15 cellular contexts compared by ENCODE assay signal in genomic region chr2:29260151-29260772, GRCh38.
DNase-seq lines count a peak whose midpoint lies in the region; ATAC-seq, FAIRE-seq and TF ChIP-seq lines count a peak whose summit lies in the region.
"Had no signal": no experiment of that assay in that cellular context is flagged by ENCODE, and none has a peak within 500 bp of the region (broad histone marks: within the 10 kb centered on the region; RNA-seq: fewer than 3 reads in every experiment).

No MANE protein-coding gene starts in this region.

- DNase-seq in Daoy (ENCODE audit: low read depth), result peak; percentile 28
- peak; percentile 78 for DNase-seq in LHCN-M2 (ENCODE audit: low read depth)
- DNase-seq in dedifferentiated amniotic fluid mesenchymal stem cell (ENCODE audit: extremely low spot score), result peak; percentile 42
- peak; percentile 22 to 57 for DNase-seq in lung microvascular endothelial cell (ENCODE audit: low read depth in 2 of 2)
- no peak for DNase-seq in D721Med (ENCODE audit: insufficient read length, low spot score)
- no peak for DNase-seq in MV-4-11 (lab: John Stamatoyannopoulos, UW)
- DNase-seq in H54 (ENCODE audit: insufficient read length, low spot score), result no peak
- DNase-seq: activated CD4-positive, alpha-beta T cell treated with anti-CD3 and anti-CD28 coated beads, Interleukin-2, amount 50 U/mL, for 48 hours; amygdala; head of caudate nucleus; kidney; MM.1S; NK-92 treated with Interleukin-12 subunit alpha and Interleukin-12 subunit beta, amount 100 ng/mL, for 24 hours; stimulated activated CD4-positive, alpha-beta T cell treated with anti-CD3 and anti-CD28 coated beads, Interleukin-15, amount 100 ng/mL, for 24 hours had no signal

- FAIRE-seq in D721Med (lab: Jason Lieb, UNC) (no peak), H54 (lab: Jason Lieb, UNC) (no peak)
- FAIRE-seq: kidney had no signal

- TF ChIP-seq POLR2A in H54 (IDR thresholded peaks at IDR 0.05; ENCODE audit: low read depth, low read length), result no peak

- no peak for ATAC-seq in HG03378 (IDR thresholded peaks at IDR 0.05; ENCODE audit: unreplicated experiment)

- TF ChIP-seq CTCF in D721Med (IDR thresholded peaks at IDR 0.05; ENCODE audit: insufficient read depth, missing control alignments), result no peak

Comparison
In these comparisons a context has a peak if more than half of its experiments do, and no peak if none do; other contexts are left out.
1. DNase-seq: peak in Daoy (single experiment), LHCN-M2 (single experiment), dedifferentiated amniotic fluid mesenchymal stem cell (single experiment) and lung microvascular endothelial cell (2 of 2); none in D721Med (single experiment), MV-4-11 (single experiment) and H54 (single experiment).